Comparison of ENCODE assay signal across 19 cellular contexts in genomic region chr20:63435552-63435951, GRCh38. TPM values are rescaled to one million over a fixed set of nuclear protein-coding genes. Genes with fewer than 3 reads are reported as not detected.
DNase-seq lines count a peak whose midpoint lies in the region; ATAC-seq, FAIRE-seq and TF ChIP-seq lines count a peak whose summit lies in the region.
"Had no signal": no experiment of that assay in that cellular context is flagged by ENCODE, and none has a peak within 500 bp of the region (broad histone marks: within the 10 kb centered on the region; RNA-seq: fewer than 3 reads in every experiment).

No MANE protein-coding gene starts in this region.

- TF ChIP-seq CTCF in right atrium auricular region (IDR thresholded peaks at IDR 0.05) (no peak), fibroblast of pulmonary artery (IDR thresholded peaks at IDR 0.05; ENCODE audit: low read length, missing control alignments) (no peak)

- H3K36me3 ChIP-seq in right atrium auricular region = no peaks in the 10 kb centered on the region
- no peaks in the 10 kb centered on the region for H3K36me3 ChIP-seq in H7 (replicated peaks; ENCODE audit: control insufficient read depth, insufficient read depth, low read length)
- H3K36me3 ChIP-seq: heart left ventricle, thyroid gland had no signal

- intact Hi-C loops in Right ventricle myocardium superior (cut with DNase I) = no loop called here

- H3K9me3 ChIP-seq in right atrium auricular region = no peaks in the 10 kb centered on the region
- H3K9me3 ChIP-seq: heart left ventricle, thyroid gland had no signal

- no peaks in the 10 kb centered on the region for H3K4me1 ChIP-seq in right atrium auricular region
- H3K4me1 ChIP-seq: thyroid gland had no signal

- H3K4me3 ChIP-seq in right atrium auricular region (no peak overlapping the region), fibroblast of pulmonary artery (replicated peaks; ENCODE audit: low read depth, low read length) (no peak overlapping the region), H7 (ENCODE audit: insufficient read depth, low read depth, low read length) (no peak overlapping the region)
- H3K4me3 ChIP-seq: skin epidermis, thyroid gland had no signal

- H3K27ac ChIP-seq in right atrium auricular region = no peak overlapping the region
- H3K27ac ChIP-seq: epithelial cell of prostate, HL-60, skin epidermis, thyroid gland had no signal

- H3K27me3 ChIP-seq in right atrium auricular region = no peaks in the 10 kb centered on the region
- H3K27me3 ChIP-seq in H7 (ENCODE audit: control insufficient read depth, insufficient read depth, low read length) = no peaks in the 10 kb centered on the region
- H3K27me3 ChIP-seq: thyroid gland had no signal

- ATAC-seq in Right ventricle myocardium superior (ENCODE audit: poor library complexity) = peak; percentile 32

- no peak for DNase-seq in Right ventricle myocardium superior
- DNase-seq in right atrium auricular region (ENCODE audit: low spot score) = no peak
- no peak for DNase-seq in HTR-8/SVneo (ENCODE audit: insufficient read length, low spot score)
- peak; percentile 3 for DNase-seq in fibroblast of pulmonary artery (ENCODE audit: low read depth)
- peak; percentile 3 for DNase-seq in stromal cell of bone marrow (ENCODE audit: low read depth)
- DNase-seq in GOT3 (lab: John Stamatoyannopoulos, UW) = no peak
- no peak for DNase-seq in H7
- DNase-seq in activated effector memory CD4-positive, alpha-beta T cell treated with anti-CD3 and anti-CD28 coated beads, Interleukin-2, amount 50 U/mL, for 16 hours = no peak
- DNase-seq: NCI-H524 treated with DMSO at 0.1 percent for 48 hours had no signal

- peak; percentile 85 for FAIRE-seq in HTR-8/SVneo (lab: Jason Lieb, UNC)
- FAIRE-seq: A204.1, RCC 7860 had no signal

RNA-seq across cellular contexts. Expression of gene KCNQ2, which starts 36.9 kb away (rescaled TPM):
- total RNA-seq in Right ventricle myocardium superior (0.89 TPM), right atrium auricular region (not detected)
- 92.6 and 129 TPM in 2 replicates for total RNA-seq in H7 (2014; rRNA removed; shearing (Covaris generic))
- total RNA-seq: activated naive CD4-positive, alpha-beta T cell treated with anti-CD3 and anti-CD28 coated beads for 36 hours; HFFc6; LHCN-M2 had no signal

Comparison
In these comparisons a context has a peak if more than half of its experiments do, and no peak if none do; other contexts are left out.
1. DNase-seq: peak in fibroblast of pulmonary artery (single experiment) and stromal cell of bone marrow (single experiment); none in Right ventricle myocardium superior (single experiment), right atrium auricular region (single experiment), HTR-8/SVneo (single experiment), GOT3 (single experiment), H7 (single experiment) and activated effector memory CD4-positive, alpha-beta T cell treated with anti-CD3 and anti-CD28 coated beads, Interleukin-2, amount 50 U/mL, for 16 hours (single experiment).
2. RNA of gene KCNQ2, which starts 36.9 kb away (total RNA-seq): 92.6 to 129 TPM in H7; 0.89 TPM in Right ventricle myocardium superior (single experiment) and not detected in right atrium auricular region; every median in the first group is over 10 times any median in the second.